8 cellular contexts compared by ENCODE assay signal in the genomic region with DNA sequence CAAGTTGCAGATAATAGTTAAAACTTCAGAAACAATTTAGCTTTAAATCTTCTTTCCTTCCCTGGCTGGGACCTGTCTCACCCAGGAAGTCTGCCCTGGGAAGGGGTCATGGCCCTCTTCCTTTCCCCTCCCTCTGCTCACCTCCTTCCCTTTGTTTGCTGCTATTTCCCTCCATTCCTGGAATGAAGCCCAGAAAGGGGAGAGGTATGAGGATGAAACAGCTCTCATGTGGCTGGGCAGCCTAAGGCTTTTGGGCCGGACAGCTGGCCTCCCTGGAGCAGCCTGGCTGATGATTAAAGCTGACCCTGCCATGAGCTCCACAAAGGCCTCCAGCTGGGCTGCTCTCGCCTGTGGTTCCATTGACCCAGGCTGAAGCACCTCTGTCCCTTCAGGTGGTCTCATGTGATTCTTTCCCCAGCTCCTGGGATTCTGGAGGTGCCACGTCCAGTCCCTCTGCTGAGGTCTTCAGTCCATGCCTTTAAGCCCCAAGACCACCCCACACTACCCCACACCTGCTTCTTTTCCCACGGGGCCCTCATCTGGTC.
DNase-seq lines count a peak whose midpoint lies in the region; ATAC-seq and TF ChIP-seq lines count a peak whose summit lies in the region.

No MANE protein-coding gene starts in this region.

- H3K79me2 ChIP-seq in PC-3 (ENCODE audit: low read length) = no peaks in the 10 kb centered on the region
- no peaks in the 10 kb centered on the region for H3K79me2 ChIP-seq in trophoblast cell (ENCODE audit: control insufficient read depth, insufficient read depth, low read length, poor library complexity)

- no peak overlapping the region for H3K18ac ChIP-seq in trophoblast cell (ENCODE audit: low read length)

- H3K4me2 ChIP-seq in PC-3 (ENCODE audit: low read length) (peak overlapping the region; percentile 35), trophoblast cell (ENCODE audit: low read length) (no peak overlapping the region)

- no peaks in the 10 kb centered on the region for H4K20me1 ChIP-seq in PC-3 (ENCODE audit: low read length)

- H3K9me3 ChIP-seq in PC-3 (ENCODE audit: low read length) (no peaks in the 10 kb centered on the region), trophoblast cell (ENCODE audit: insufficient read depth, low read depth, low read length) (no peaks in the 10 kb centered on the region), WERI-Rb-1 (ENCODE audit: severe bottlenecking) (peaks cover 7% of the 10 kb centered on the region)

- ATAC-seq in PC-3 = peak; percentile 70

- no peaks in the 10 kb centered on the region for H3K36me3 ChIP-seq in PC-3 (ENCODE audit: low read depth, low read length)
- no peaks in the 10 kb centered on the region for H3K36me3 ChIP-seq in trophoblast cell (ENCODE audit: control insufficient read depth in 1 of 2, insufficient read depth in 2 of 2, low read length in 2 of 2)
- H3K36me3 ChIP-seq in WERI-Rb-1 = no peaks in the 10 kb centered on the region

- H3K27ac Mint-ChIP-seq in chondrocyte (ENCODE audit: unreplicated experiment) = no peak overlapping the region

- POLR2A ChIA-PET in PC-3 (lab: Charles Lee; ENCODE audit: unreplicated experiment) = no interaction called here

- no peak overlapping the region for H4K91ac ChIP-seq in trophoblast cell (ENCODE audit: low read depth, low read length)

- H3K27ac ChIP-seq in PC-3 (ENCODE audit: low read length) (peak overlapping the region; percentile 96), trophoblast cell (ENCODE audit: low read depth, low read length) (no peak overlapping the region), WERI-Rb-1 (no peak overlapping the region)

- H3K4me3 ChIP-seq in PC-3 (ENCODE audit: low read length) (no peak overlapping the region), epithelial cell of esophagus (ENCODE audit: low read length) (no peak overlapping the region), trophoblast cell (ENCODE audit: low read depth, low read length) (no peak overlapping the region), WERI-Rb-1 (ENCODE audit: low read depth, low read length) (no peak overlapping the region)

- H3K14ac ChIP-seq in trophoblast cell (ENCODE audit: low read length) = peak overlapping the region; percentile 26

- peaks cover 21% of the 10 kb centered on the region for H3K4me1 Mint-ChIP-seq in chondrocyte (ENCODE audit: low read depth)

- H4K8ac ChIP-seq in trophoblast cell (ENCODE audit: low read depth, low read length) = no peak overlapping the region

- DNase-seq in GM04503 (ENCODE audit: low read depth) = peak; percentile 61
- peak; percentile 76 for DNase-seq in PC-3
- peak; percentile 61 for DNase-seq in epithelial cell of esophagus (ENCODE audit: low read depth)
- no peak for DNase-seq in trophoblast cell
- no peak for DNase-seq in GM19238 (ENCODE audit: insufficient read length, low spot score)
- no peak for DNase-seq in NCI-H2171 treated with DMSO at 0.1 percent for 48 hours (lab: John Stamatoyannopoulos, UW)
- no peak for DNase-seq in WERI-Rb-1
- DNase-seq in chondrocyte (ENCODE audit: low spot score) = no peak

- no peaks in the 10 kb centered on the region for H3K9me2 ChIP-seq in PC-3 (replicated peaks; ENCODE audit: low read length)

- H4K12ac ChIP-seq in trophoblast cell (ENCODE audit: low read depth, low read length) = no peak overlapping the region

- no peaks in the 10 kb centered on the region for H3F3A ChIP-seq in PC-3 (ENCODE audit: low read length, unreplicated experiment)

- H2BK12ac ChIP-seq in trophoblast cell (ENCODE audit: low read length) = peak overlapping the region; percentile 20

- H3K4me3 Mint-ChIP-seq in chondrocyte (ENCODE audit: unreplicated experiment) = no peak overlapping the region

- H3K9ac ChIP-seq in PC-3 (ENCODE audit: low read length) = peak overlapping the region; percentile 60
- no peak overlapping the region for H3K9ac ChIP-seq in trophoblast cell (ENCODE audit: low read length)

- no peak overlapping the region for H2AK5ac ChIP-seq in trophoblast cell (ENCODE audit: low read length)

- intact Hi-C loops in PC-3 (cut with micrococcal nuclease) = loop anchor here (5.0 kb wide), 1 partner anchor 85 kb away; no protein-coding TSS in a partner anchor

- H3K79me1 ChIP-seq in trophoblast cell (ENCODE audit: low read length) = peaks cover 2% of the 10 kb centered on the region

- CTCF ChIA-PET in PC-3 (lab: Charles Lee) = interaction anchor here (0.6 to 1.1 kb wide), 2 partner anchors 9 to 93 kb away, joined by 3 to 12 read pairs; no protein-coding TSS in a partner anchor

- no peak overlapping the region for H2BK120ac ChIP-seq in trophoblast cell (ENCODE audit: insufficient read depth, low read length, poor library complexity)

- peaks cover 4% of the 10 kb centered on the region for H3K36me3 Mint-ChIP-seq in chondrocyte (ENCODE audit: low read depth)

- H3K23ac ChIP-seq in trophoblast cell (ENCODE audit: low read length) = no peak overlapping the region

- H3K4me1 ChIP-seq in PC-3 (ENCODE audit: insufficient read depth, low read length) = peaks cover 40% of the 10 kb centered on the region
- H3K4me1 ChIP-seq in trophoblast cell (ENCODE audit: control insufficient read depth in 1 of 2, insufficient read depth in 2 of 2, low read length in 2 of 2) = peaks cover 5% of the 10 kb centered on the region in 2 experiments

- H2AFZ ChIP-seq in PC-3 (ENCODE audit: low read length) (no peak overlapping the region), trophoblast cell (ENCODE audit: insufficient read depth, low read length, poor library complexity) (no peak overlapping the region)

- WGBS in trophoblast cell (ENCODE audit: extremely low coverage, insufficient coverage, insufficient read length) = no CpG with 5 or more reads among the region's 4 CpGs

- no peak overlapping the region for H3K4ac ChIP-seq in trophoblast cell (ENCODE audit: low read depth, low read length)

- no peaks in the 10 kb centered on the region for H3K27me3 Mint-ChIP-seq in chondrocyte (ENCODE audit: low read depth)

- BruUV-seq in PC-3 (replicated peaks; lab: Mats Ljungman, UMichigan) = no TSS peak

- TF ChIP-seq CTCF in PC-3 (conservative IDR thresholded peaks at IDR 0.05; ENCODE audit: low read depth, low read length) (no peak), epithelial cell of esophagus (IDR thresholded peaks at IDR 0.05; ENCODE audit: insufficient read depth, low read depth, low read length, missing control alignments) (no peak), WERI-Rb-1 (IDR thresholded peaks at IDR 0.05; ENCODE audit: low read depth, low read length) (no peak), chondrocyte (IDR thresholded peaks at IDR 0.05) (no peak)

- H3K27me3 ChIP-seq in PC-3 (ENCODE audit: low read length) (no peaks in the 10 kb centered on the region), trophoblast cell (ENCODE audit: insufficient read depth, low read length) (no peaks in the 10 kb centered on the region), WERI-Rb-1 (ENCODE audit: insufficient read depth, low read depth, severe bottlenecking) (no peaks in the 10 kb centered on the region)

- peaks cover 8% of the 10 kb centered on the region for H3K9me3 Mint-ChIP-seq in chondrocyte (ENCODE audit: low read depth)

- H2BK5ac ChIP-seq in trophoblast cell (ENCODE audit: low read depth, low read length, poor library complexity) = no peak overlapping the region

Comparison
In these comparisons a context has a peak if more than half of its experiments do, and no peak if none do; other contexts are left out.
1. DNase-seq: peak in GM04503 (single experiment), PC-3 (single experiment) and epithelial cell of esophagus (single experiment); none in trophoblast cell (0 of 2), GM19238 (single experiment), NCI-H2171 treated with DMSO at 0.1 percent for 48 hours (single experiment), WERI-Rb-1 (single experiment) and chondrocyte (single experiment).